17 cellular contexts compared by ENCODE assay signal in the genomic region with DNA sequence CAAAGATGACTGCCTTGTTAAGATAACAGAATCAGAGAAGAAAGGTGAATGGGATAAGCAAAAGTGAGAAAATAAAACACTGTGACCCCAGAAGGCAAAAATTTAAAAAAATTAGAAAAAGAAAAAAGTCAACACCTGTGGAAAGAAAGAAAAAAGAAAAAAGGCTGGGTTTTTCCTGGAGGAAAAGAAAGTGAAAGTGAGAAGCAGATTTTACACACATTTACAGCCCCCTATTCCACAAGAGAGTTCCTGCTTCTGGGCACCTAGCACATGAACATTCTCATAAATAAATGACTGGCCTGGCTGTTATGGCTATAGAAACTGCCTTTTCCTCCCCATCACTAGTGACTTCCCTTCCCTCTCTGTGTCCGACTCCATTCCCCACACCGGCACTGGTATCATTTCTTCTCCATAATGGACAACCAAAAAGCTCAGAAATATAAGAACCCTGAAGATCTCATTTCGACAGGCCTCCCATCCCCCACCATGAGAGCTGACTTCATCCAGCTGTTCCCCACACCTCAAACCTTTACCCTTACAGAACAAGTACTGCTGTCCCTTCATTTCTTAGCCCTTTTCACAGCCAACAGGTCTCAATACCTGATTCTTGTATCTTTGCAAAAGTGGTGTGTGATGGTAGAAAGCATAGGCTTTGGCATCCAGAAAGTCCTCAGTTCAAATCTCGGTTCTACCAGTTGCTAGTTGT. TPM values are rescaled to one million over a fixed set of nuclear protein-coding genes. Genes with fewer than 3 reads are reported as not detected.
DNase-seq lines count a peak whose midpoint lies in the region; ATAC-seq, FAIRE-seq and TF ChIP-seq lines count a peak whose summit lies in the region.
"Had no signal": no experiment of that assay in that cellular context is flagged by ENCODE, and none has a peak within 500 bp of the region (broad histone marks: within the 10 kb centered on the region; RNA-seq: fewer than 3 reads in every experiment).

No MANE protein-coding gene starts in this region.

- H3K4me3 Mint-ChIP-seq in activated CD4-positive, alpha-beta T cell treated with anti-CD3 and anti-CD28 coated beads, Interleukin-2, amount 10 ng/mL, durations not matched to agents 24 days and 14 days, result peak overlapping the region; percentile 69
- peak overlapping the region; percentile 20 for H3K4me3 Mint-ChIP-seq in stimulated activated effector memory CD8-positive, alpha-beta T cell treated with anti-CD3 and anti-CD28 coated beads, Interleukin-12 subunit alpha, Interleukin-12 subunit beta, amount 100 ng/mL, for 72 hours
- no peak overlapping the region for H3K4me3 Mint-ChIP-seq in Caco-2 (ENCODE audit: unreplicated experiment)

- no peaks in the 10 kb centered on the region for H3K9me3 Mint-ChIP-seq in activated CD4-positive, alpha-beta T cell treated with anti-CD3 and anti-CD28 coated beads, Interleukin-2, amount 10 ng/mL, durations not matched to agents 24 days and 14 days
- no peaks in the 10 kb centered on the region for H3K9me3 Mint-ChIP-seq in stimulated activated effector memory CD8-positive, alpha-beta T cell treated with anti-CD3 and anti-CD28 coated beads, Interleukin-12 subunit alpha, Interleukin-12 subunit beta, amount 100 ng/mL, for 72 hours
- H3K9me3 Mint-ChIP-seq in Caco-2 (ENCODE audit: unreplicated experiment), result no peaks in the 10 kb centered on the region

- intact Hi-C loops in activated CD4-positive, alpha-beta T cell treated with anti-CD3 and anti-CD28 coated beads, Interleukin-2, amount 10 ng/mL, durations not matched to agents 24 days and 14 days (cut with micrococcal nuclease), result no loop called here
- intact Hi-C loops in K562 (cut with micrococcal nuclease) (no loop called here), Caco-2 (cut with micrococcal nuclease; ENCODE audit: unreplicated experiment) (no loop called here)

- H3K36me3 ChIP-seq in K562 (ENCODE audit: control insufficient read depth, insufficient read depth, low read length), result peaks cover 38% of the 10 kb centered on the region; the same call in 2 of the 3 replicates
- H3K36me3 ChIP-seq in Caco-2 (ENCODE audit: control insufficient read depth, insufficient read depth, low read length), result no peaks in the 10 kb centered on the region
- H3K36me3 ChIP-seq: gastrocnemius medialis had no signal

- H3K4me3 ChIP-seq in K562 (no peak overlapping the region), Caco-2 (ENCODE audit: low read depth, low read length) (no peak overlapping the region)
- H3K4me3 ChIP-seq: dorsolateral prefrontal cortex, gastrocnemius medialis, left lung had no signal

- peaks cover 19% of the 10 kb centered on the region for H3K36me3 Mint-ChIP-seq in activated CD4-positive, alpha-beta T cell treated with anti-CD3 and anti-CD28 coated beads, Interleukin-2, amount 10 ng/mL, durations not matched to agents 24 days and 14 days (ENCODE audit: low read depth)
- H3K36me3 Mint-ChIP-seq in stimulated activated effector memory CD8-positive, alpha-beta T cell treated with anti-CD3 and anti-CD28 coated beads, Interleukin-12 subunit alpha, Interleukin-12 subunit beta, amount 100 ng/mL, for 72 hours, result peaks cover 37% of the 10 kb centered on the region
- H3K36me3 Mint-ChIP-seq in Caco-2 (ENCODE audit: insufficient read depth, unreplicated experiment), result peaks cover 6% of the 10 kb centered on the region

- ATAC-seq in K562, result no peak
- ATAC-seq in stimulated activated effector memory CD8-positive, alpha-beta T cell treated with anti-CD3 and anti-CD28 coated beads, Interleukin-12 subunit alpha, Interleukin-12 subunit beta, amount 100 ng/mL, for 72 hours, result no peak
- ATAC-seq in HG03139 (IDR thresholded peaks at IDR 0.05; ENCODE audit: unreplicated experiment), result no peak
- ATAC-seq: gastrocnemius medialis, left lung had no signal

- H3K27ac Mint-ChIP-seq in activated CD4-positive, alpha-beta T cell treated with anti-CD3 and anti-CD28 coated beads, Interleukin-2, amount 10 ng/mL, durations not matched to agents 24 days and 14 days, result peak overlapping the region; percentile 68
- H3K27ac Mint-ChIP-seq in stimulated activated effector memory CD8-positive, alpha-beta T cell treated with anti-CD3 and anti-CD28 coated beads, Interleukin-12 subunit alpha, Interleukin-12 subunit beta, amount 100 ng/mL, for 72 hours, result peak overlapping the region; percentile 73
- H3K27ac Mint-ChIP-seq in Caco-2 (ENCODE audit: unreplicated experiment), result no peak overlapping the region

- H3K27me3 ChIP-seq in K562 (ENCODE audit: control insufficient read depth in 2 of 2, insufficient read depth in 2 of 2, low read length in 2 of 2), result no peaks in the 10 kb centered on the region
- no peaks in the 10 kb centered on the region for H3K27me3 ChIP-seq in Caco-2 (replicated peaks; ENCODE audit: control insufficient read depth, insufficient read depth, low read length)
- H3K27me3 ChIP-seq: dorsolateral prefrontal cortex, gastrocnemius medialis, left lung had no signal

- no peak overlapping the region for H2AFZ ChIP-seq in K562 (ENCODE audit: low read depth, low read length)

- H3K79me2 ChIP-seq in K562 (ENCODE audit: control insufficient read depth, insufficient read depth, low read length), result peaks cover 52% of the 10 kb centered on the region

- no peak for DNase-seq in activated CD4-positive, alpha-beta T cell treated with anti-CD3 and anti-CD28 coated beads, Interleukin-2, amount 10 ng/mL, durations not matched to agents 24 days and 14 days
- DNase-seq in activated CD4-positive, alpha-beta T cell treated with anti-CD3 and anti-CD28 coated beads for 4 hours, result no peak
- DNase-seq in MV-4-11 (lab: John Stamatoyannopoulos, UW), result peak; percentile 47
- no peak for DNase-seq in K562 (ENCODE audit: extremely low read depth in 1 of 4, low spot score in 3 of 4)
- no peak for DNase-seq in stimulated activated effector memory CD8-positive, alpha-beta T cell treated with anti-CD3 and anti-CD28 coated beads, Interleukin-12 subunit alpha, Interleukin-12 subunit beta, amount 100 ng/mL, for 72 hours (ENCODE audit: low spot score in 2 of 2)
- no peak for DNase-seq in Caco-2
- no peak for DNase-seq in DMS53 (lab: John Stamatoyannopoulos, UW)
- DNase-seq: activated CD4-positive, CD25-positive, alpha-beta regulatory T cell; dorsolateral prefrontal cortex; gastrocnemius medialis; left lung; NCI-H1105; NCI-H510A treated with DMSO at 0.1 percent for 48 hours; SHP77; stimulated activated CD4-positive, alpha-beta T cell treated with anti-CD3 and anti-CD28 coated beads, Interleukin-2, amount 100 ng/mL, for 48 hours; substantia nigra had no signal

- H3K9me3 ChIP-seq in K562 (replicated peaks; ENCODE audit: control insufficient read depth, insufficient read depth, low read depth, low read length), result no peaks in the 10 kb centered on the region
- H3K9me3 ChIP-seq in Caco-2, result no peaks in the 10 kb centered on the region
- H3K9me3 ChIP-seq: gastrocnemius medialis, left lung had no signal

- TF ChIP-seq RAD21 in K562 (CRISPR knock-in tag; conservative IDR thresholded peaks at IDR 0.05 in 1 of 2, IDR thresholded peaks at IDR 0.05 in 1 of 2), result no peak

- H3K27ac ChIP-seq in K562 (ENCODE audit: extremely low read depth, low read depth, low read length), result no peak overlapping the region
- H3K27ac ChIP-seq: dorsolateral prefrontal cortex, gastrocnemius medialis had no signal

- CTCF ChIA-PET in K562 (lab: Yijun Ruan, JAX; ENCODE audit: low intra/inter-chr PET ratio), result no interaction called here
- CTCF ChIA-PET in Caco-2 (lab: Charles Lee), result no interaction called here

- TF ChIP-seq CTCF in K562 (IDR thresholded peaks at IDR 0.05 in 2 of 3, conservative IDR thresholded peaks at IDR 0.05 in 1 of 3; ENCODE audit: insufficient read depth in 2 of 3, low read depth in 1 of 3, low read length in 3 of 3) (no peak), Caco-2 (IDR thresholded peaks at IDR 0.05; ENCODE audit: insufficient read depth in 1 of 2, low read depth in 1 of 2, low read length in 1 of 2, severe bottlenecking in 1 of 2, unreplicated experiment in 1 of 2) (no peak)

- no peak overlapping the region for H3K4me2 ChIP-seq in K562 (ENCODE audit: insufficient read depth, low read length)

- 0 out of 2 replicates have a peak, but pooled peaks cover 2% of the 10 kb centered on the region for H4K20me1 ChIP-seq in K562 (replicated peaks; ENCODE audit: control insufficient read depth, insufficient read depth, low read length)

- WGBS in K562 (ENCODE audit: insufficient coverage, low coverage, missing lambda C conversion rate), result 53% methylated on average over 4 of the region's 4 CpGs

- no peak for TF ChIP-seq POLR2A in K562 (conservative IDR thresholded peaks at IDR 0.05)

- FAIRE-seq in K562 (lab: Jason Lieb, UNC), result no peak

- POLR2A ChIA-PET in K562 (lab: Yijun Ruan, JAX) (interaction anchor here (1.0 to 2.8 kb wide), 2 partner anchors 9 to 13 kb away, joined by 3 to 8 read pairs; partner anchors contain the start of gene MTF1), Caco-2 (lab: Charles Lee) (no interaction called here)

- peaks cover 0 to 20% of the 10 kb centered on the region in 2 experiments; a peak in 3 of 5 replicates for H3K4me1 ChIP-seq in K562 (replicated peaks in 1 of 2; ENCODE audit: control insufficient read depth in 2 of 2, insufficient read depth in 2 of 2, low read length in 2 of 2)
- H3K4me1 ChIP-seq in Caco-2, result no peaks in the 10 kb centered on the region

- H3K4me1 Mint-ChIP-seq in activated CD4-positive, alpha-beta T cell treated with anti-CD3 and anti-CD28 coated beads, Interleukin-2, amount 10 ng/mL, durations not matched to agents 24 days and 14 days, result peaks cover 28% of the 10 kb centered on the region
- H3K4me1 Mint-ChIP-seq in stimulated activated effector memory CD8-positive, alpha-beta T cell treated with anti-CD3 and anti-CD28 coated beads, Interleukin-12 subunit alpha, Interleukin-12 subunit beta, amount 100 ng/mL, for 72 hours, result peaks cover 28% of the 10 kb centered on the region
- peaks cover 22% of the 10 kb centered on the region for H3K4me1 Mint-ChIP-seq in Caco-2 (ENCODE audit: low read depth, unreplicated experiment)

- no TSS peak for BruUV-seq in K562 (replicated peaks; lab: Mats Ljungman, UMichigan)
- BruUV-seq in Caco-2 (replicated peaks; lab: Mats Ljungman, UMichigan), result no TSS peak

- no peak for TF ChIP-seq EP300 in K562 (IDR thresholded peaks at IDR 0.05; ENCODE audit: low read length)

- in situ Hi-C loops in K562 (cut with MboI), result no loop called here

- H3K27me3 Mint-ChIP-seq in activated CD4-positive, alpha-beta T cell treated with anti-CD3 and anti-CD28 coated beads, Interleukin-2, amount 10 ng/mL, durations not matched to agents 24 days and 14 days, result no peaks in the 10 kb centered on the region
- H3K27me3 Mint-ChIP-seq in Caco-2 (ENCODE audit: insufficient read depth, unreplicated experiment), result no peaks in the 10 kb centered on the region

- H3K9me1 ChIP-seq in K562 (ENCODE audit: control insufficient read depth, insufficient read depth, low read length), result no peaks in the 10 kb centered on the region

- H3K9ac ChIP-seq in K562 (ENCODE audit: insufficient read depth in 1 of 2, low read depth in 2 of 2, low read length in 2 of 2), result no peak overlapping the region

RNA-seq across cellular contexts. Expression of gene MTF1, which starts 12.6 kb away (rescaled TPM):
- total RNA-seq in activated CD4-positive, alpha-beta T cell treated with anti-CD3 and anti-CD28 coated beads, Interleukin-2, amount 10 ng/mL, durations not matched to agents 24 days and 14 days, result 31.2 and 31.6 TPM in 2 replicates
- total RNA-seq in K562 (2011; cell fraction: chromatin; rRNA removed; ENCODE audit: low replicate concordance), result 31.8 and 48.9 TPM in 2 replicates
- total RNA-seq in K562 (2011; cell fraction: nucleolus; rRNA removed), result 9.0 and 9.3 TPM in 2 replicates
- total RNA-seq in K562 (2011; cell fraction: nucleoplasm; rRNA removed), result 11.7 and 13.0 TPM in 2 replicates
- total RNA-seq in K562 (2014; rRNA removed) (1.1 and 2.6 TPM in 2 replicates), K562 (2014; rRNA removed; fragmentation: Illumina TruSeq; extraction: Trizol) (6.7 and 7.1 TPM in 2 replicates), K562 (2015; rRNA removed; fragmentation: Illumina TruSeq; extraction: Trizol) (4.3 and 4.4 TPM in 2 replicates), K562 (2021) (11.3 and 12.2 TPM in 2 replicates), Caco-2 (2022) (6.4 and 8.4 TPM in 2 replicates)
- polyA plus RNA-seq in K562 (2011; rRNA removed) (4.8 and 5.1 TPM in 2 replicates), K562 (2014; fragmentation: Illumina TruSeq; extraction: Trizol) (5.2 and 6.1 TPM in 2 replicates), K562 (2014; fragmentation: Nextera tagmentation; extraction: Ambion mirVana) (1 to 10 TPM; 1.9 to 2.4 TPM), K562 (2014; rRNA removed) (2.9 and 3.6 TPM in 2 replicates)
- 3.1 and 4.5 TPM in 2 replicates for polyA plus RNA-seq in K562 (2011; cell fraction: cytosol; rRNA removed)
- polyA plus RNA-seq in K562 (2011; cell fraction: nucleus; rRNA removed), result 5.0 and 7.5 TPM in 2 replicates
- 2.3 and 5.2 TPM in 2 replicates for polyA plus RNA-seq in K562 (2012)
- polyA minus RNA-seq in K562 (2011; rRNA and poly(A)+ RNA removed), result 16.1 and 36.5 TPM in 2 replicates
- polyA minus RNA-seq in K562 (2011; cell fraction: cytosol; rRNA and poly(A)+ RNA removed), result 2.8 and 3.1 TPM in 2 replicates
- 3.2 and 6.2 TPM in 2 replicates for polyA minus RNA-seq in K562 (2011; cell fraction: nucleus; rRNA and poly(A)+ RNA removed)

RNA-seq across cellular contexts. Expression of gene YRDC, which starts 38.8 kb away (rescaled TPM):
- 69.9 and 76.1 TPM in 2 replicates for total RNA-seq in activated CD4-positive, alpha-beta T cell treated with anti-CD3 and anti-CD28 coated beads, Interleukin-2, amount 10 ng/mL, durations not matched to agents 24 days and 14 days
- 10.5 and 18.9 TPM in 2 replicates for total RNA-seq in K562 (2011; cell fraction: chromatin; rRNA removed; ENCODE audit: low replicate concordance)
- 20.5 and 22.2 TPM in 2 replicates for total RNA-seq in K562 (2011; cell fraction: nucleolus; rRNA removed)
- total RNA-seq in K562 (2011; cell fraction: nucleoplasm; rRNA removed), result 21.0 and 24.2 TPM in 2 replicates
- total RNA-seq in K562 (2014; rRNA removed) (58.5 and 65.1 TPM in 2 replicates), K562 (2014; rRNA removed; fragmentation: Illumina TruSeq; extraction: Trizol) (47.2 and 51.0 TPM in 2 replicates), K562 (2015; rRNA removed; fragmentation: Illumina TruSeq; extraction: Trizol) (34.1 and 34.2 TPM in 2 replicates), K562 (2021) (57.2 and 60.1 TPM in 2 replicates), Caco-2 (2022) (10.3 and 10.7 TPM in 2 replicates)
- polyA plus RNA-seq in K562 (2011; rRNA removed) (49.8 and 56.0 TPM in 2 replicates), K562 (2014; fragmentation: Illumina TruSeq; extraction: Trizol) (40.2 and 44.8 TPM in 2 replicates), K562 (2014; fragmentation: Nextera tagmentation; extraction: Ambion mirVana) (10 to 100 TPM; 11.1 to 16.7 TPM), K562 (2014; rRNA removed) (54.4 and 58.9 TPM in 2 replicates)
- 48.6 and 49.6 TPM in 2 replicates for polyA plus RNA-seq in K562 (2011; cell fraction: cytosol; rRNA removed)
- polyA plus RNA-seq in K562 (2011; cell fraction: nucleus; rRNA removed), result 18.8 and 19.7 TPM in 2 replicates
- polyA plus RNA-seq in K562 (2012), result 32.7 and 40.3 TPM in 2 replicates
- 25.0 and 26.0 TPM in 2 replicates for polyA minus RNA-seq in K562 (2011; rRNA and poly(A)+ RNA removed)
- polyA minus RNA-seq in K562 (2011; cell fraction: cytosol; rRNA and poly(A)+ RNA removed), result 19.2 and 24.3 TPM in 2 replicates
- polyA minus RNA-seq in K562 (2011; cell fraction: nucleus; rRNA and poly(A)+ RNA removed), result 10.4 and 11.3 TPM in 2 replicates

RNA-seq across cellular contexts. Expression of gene C1orf122, which starts 39.2 kb away (rescaled TPM):
- total RNA-seq in activated CD4-positive, alpha-beta T cell treated with anti-CD3 and anti-CD28 coated beads, Interleukin-2, amount 10 ng/mL, durations not matched to agents 24 days and 14 days, result 26.4 and 26.7 TPM in 2 replicates
- total RNA-seq in K562 (2011; cell fraction: chromatin; rRNA removed; ENCODE audit: low replicate concordance), result 2.4 and 6.3 TPM in 2 replicates
- total RNA-seq in K562 (2011; cell fraction: nucleolus; rRNA removed), result 12.6 and 15.3 TPM in 2 replicates
- total RNA-seq in K562 (2011; cell fraction: nucleoplasm; rRNA removed), result 6.2 and 7.9 TPM in 2 replicates
- 70.9 and 85.3 TPM in 2 replicates for total RNA-seq in K562 (2014; rRNA removed)
- 11.2 TPM in 2 replicates for total RNA-seq in K562 (2014; rRNA removed; fragmentation: Illumina TruSeq; extraction: Trizol)
- 18.6 and 22.0 TPM in 2 replicates for total RNA-seq in K562 (2015; rRNA removed; fragmentation: Illumina TruSeq; extraction: Trizol)
- total RNA-seq in K562 (2021), result 51.5 and 52.5 TPM in 2 replicates
- 17.3 and 20.7 TPM in 2 replicates for polyA plus RNA-seq in K562 (2011; rRNA removed)
- 18.1 and 59.5 TPM in 2 replicates for polyA plus RNA-seq in K562 (2011; cell fraction: cytosol; rRNA removed)
- 20.9 and 26.5 TPM in 2 replicates for polyA plus RNA-seq in K562 (2011; cell fraction: nucleus; rRNA removed)
- 19.8 and 25.5 TPM in 2 replicates for polyA plus RNA-seq in K562 (2012)
- 8.5 and 12.4 TPM in 2 replicates for polyA plus RNA-seq in K562 (2014; fragmentation: Illumina TruSeq; extraction: Trizol)
- polyA plus RNA-seq in K562 (2014; fragmentation: Nextera tagmentation; extraction: Ambion mirVana), result 1 to 10 TPM; 3.6 to 5.2 TPM
- 47.9 and 58.3 TPM in 2 replicates for polyA plus RNA-seq in K562 (2014; rRNA removed)
- polyA minus RNA-seq in K562 (2011; rRNA and poly(A)+ RNA removed), result 2.0 and 2.6 TPM in 2 replicates
- polyA minus RNA-seq in K562 (2011; cell fraction: cytosol; rRNA and poly(A)+ RNA removed), result 5.5 and 5.9 TPM in 2 replicates
- 4.3 and 5.7 TPM in 2 replicates for polyA minus RNA-seq in K562 (2011; cell fraction: nucleus; rRNA and poly(A)+ RNA removed)
- 37.7 and 41.0 TPM in 2 replicates for total RNA-seq in Caco-2 (2022)

RNA-seq across cellular contexts. Expression of gene MANEAL, which starts 53.1 kb away (rescaled TPM):
- 2.7 and 3.1 TPM in 2 replicates for total RNA-seq in activated CD4-positive, alpha-beta T cell treated with anti-CD3 and anti-CD28 coated beads, Interleukin-2, amount 10 ng/mL, durations not matched to agents 24 days and 14 days
- 1.1 and 3.1 TPM in 2 replicates for total RNA-seq in K562 (2011; cell fraction: chromatin; rRNA removed; ENCODE audit: low replicate concordance)
- 3.7 and 4.5 TPM in 2 replicates for total RNA-seq in K562 (2011; cell fraction: nucleolus; rRNA removed)
- 3.5 and 3.7 TPM in 2 replicates for total RNA-seq in K562 (2011; cell fraction: nucleoplasm; rRNA removed)
- total RNA-seq in K562 (2014; rRNA removed) (1.2 and 2.7 TPM in 2 replicates), K562 (2014; rRNA removed; fragmentation: Illumina TruSeq; extraction: Trizol) (1.1 TPM in 2 replicates), K562 (2015; rRNA removed; fragmentation: Illumina TruSeq; extraction: Trizol) (2.0 and 2.1 TPM in 2 replicates), K562 (2021) (2.0 and 2.2 TPM in 2 replicates), Caco-2 (2022) (24.8 and 25.9 TPM in 2 replicates)
- polyA plus RNA-seq in K562 (2011; rRNA removed) (1.0 and 3.2 TPM in 2 replicates), K562 (2014; fragmentation: Illumina TruSeq; extraction: Trizol) (1.6 and 1.9 TPM in 2 replicates), K562 (2014; fragmentation: Nextera tagmentation; extraction: Ambion mirVana) (under 1 TPM; 0.37 to 0.59 TPM), K562 (2014; rRNA removed) (0.95 and 1.00 TPM in 2 replicates)
- polyA plus RNA-seq in K562 (2011; cell fraction: cytosol; rRNA removed), result 2.0 and 5.7 TPM in 2 replicates
- polyA plus RNA-seq in K562 (2011; cell fraction: nucleus; rRNA removed), result 0.65 and 2.1 TPM in 2 replicates
- 1.1 and 2.3 TPM in 2 replicates for polyA plus RNA-seq in K562 (2012)
- 0.69 and 2.1 TPM in 2 replicates for polyA minus RNA-seq in K562 (2011; rRNA and poly(A)+ RNA removed)
- polyA minus RNA-seq in K562 (2011; cell fraction: cytosol; rRNA and poly(A)+ RNA removed), result 2.5 and 4.6 TPM in 2 replicates
- polyA minus RNA-seq in K562 (2011; cell fraction: nucleus; rRNA and poly(A)+ RNA removed), result 0.44 and 0.81 TPM in 2 replicates
